Comparison of ENCODE assay signal across 8 cellular contexts in genomic region chr12:49705479-49706267, GRCh38. TPM values are rescaled to one million over a fixed set of nuclear protein-coding genes. Genes with fewer than 3 reads are reported as not detected.
DNase-seq lines count a peak whose midpoint lies in the region; ATAC-seq, FAIRE-seq and TF ChIP-seq lines count a peak whose summit lies in the region.

No MANE protein-coding gene starts in this region.

- no peak overlapping the region for H3K27ac Mint-ChIP-seq in Calu3 (ENCODE audit: unreplicated experiment)
- peak overlapping the region; percentile 80 for H3K27ac Mint-ChIP-seq in activated T-helper 1 cell treated with anti-CD3 and anti-CD28 coated beads, Interleukin-12 subunit alpha, Interleukin-12 subunit beta, Interleukin-2, Interleukin-4 antibody, amounts not matched to agents 30 ng/mL and 10 ng/mL and 1 ng/mL, durations not matched to agents 14 hours and 24 hours and 36 hours

- H3K36me3 Mint-ChIP-seq in Calu3 (ENCODE audit: insufficient read depth, unreplicated experiment): peaks cover 13% of the 10 kb centered on the region
- H3K36me3 Mint-ChIP-seq in activated T-helper 1 cell treated with anti-CD3 and anti-CD28 coated beads, Interleukin-12 subunit alpha, Interleukin-12 subunit beta, Interleukin-2, Interleukin-4 antibody, amounts not matched to agents 30 ng/mL and 10 ng/mL and 1 ng/mL, durations not matched to agents 14 hours and 24 hours and 36 hours (ENCODE audit: low read depth): peaks cover 12% of the 10 kb centered on the region

- no peak for FAIRE-seq in HTR-8/SVneo (lab: Jason Lieb, UNC)

- H3K27me3 Mint-ChIP-seq in Calu3 (ENCODE audit: unreplicated experiment): peaks cover 37% of the 10 kb centered on the region
- H3K27me3 Mint-ChIP-seq in activated T-helper 1 cell treated with anti-CD3 and anti-CD28 coated beads, Interleukin-12 subunit alpha, Interleukin-12 subunit beta, Interleukin-2, Interleukin-4 antibody, amounts not matched to agents 30 ng/mL and 10 ng/mL and 1 ng/mL, durations not matched to agents 14 hours and 24 hours and 36 hours (ENCODE audit: insufficient read depth): peaks cover 12% of the 10 kb centered on the region

- TF ChIP-seq CTCF in Calu3 (IDR thresholded peaks at IDR 0.05; ENCODE audit: unreplicated experiment) (no peak), heart right ventricle (IDR thresholded peaks at IDR 0.05) (no peak)

- H3K4me1 ChIP-seq in heart right ventricle: peaks cover 9 to 61% (median 41%) of the 10 kb centered on the region in 9 donors

- peak overlapping the region; percentile 88 to 99 (median 98) for H3K27ac ChIP-seq in heart right ventricle

- peak overlapping the region in 9 of 10 donors; percentile 67 to 98 (median 94) for H3K4me3 ChIP-seq in heart right ventricle

- 46 to 59% methylated on average over 13 of the region's 13 CpGs for WGBS in heart right ventricle, 2 donors

- BruUV-seq in Calu3 (replicated peaks; lab: Mats Ljungman, UMichigan): TSS peak; percentile 52

- CTCF ChIA-PET in Calu3 (lab: Charles Lee): interaction anchor here (1.3 kb wide), 1 partner anchor 36 kb away, joined by 3 read pairs; the partner anchor contains the start of gene TMBIM6

- peaks cover 0 to 5% (median 0%) of the 10 kb centered on the region in 9 donors for H3K36me3 ChIP-seq in heart right ventricle

- H3K9me3 Mint-ChIP-seq in Calu3 (ENCODE audit: low read depth, unreplicated experiment): no peaks in the 10 kb centered on the region
- H3K9me3 Mint-ChIP-seq in activated T-helper 1 cell treated with anti-CD3 and anti-CD28 coated beads, Interleukin-12 subunit alpha, Interleukin-12 subunit beta, Interleukin-2, Interleukin-4 antibody, amounts not matched to agents 30 ng/mL and 10 ng/mL and 1 ng/mL, durations not matched to agents 14 hours and 24 hours and 36 hours: no peaks in the 10 kb centered on the region

- H3K9me3 ChIP-seq in heart right ventricle: no peaks in the 10 kb centered on the region

- intact Hi-C loops in Calu3 (cut with micrococcal nuclease; ENCODE audit: unreplicated experiment) (loop anchor here (5.0 kb wide), 1 partner anchor 63 kb away; no protein-coding TSS in a partner anchor), heart right ventricle (cut with DNase I) (loop anchor here in 8 of 10 donors (2.0 to 5.0 kb wide), 4 partner anchors 33 to 63 kb away; no protein-coding TSS in a partner anchor), posterior cingulate gyrus (cut with DNase I) (loop anchor here (5.0 kb wide), 1 partner anchor 37 kb away; the partner anchor contains the start of gene TMBIM6)
- intact Hi-C loops in activated T-helper 1 cell treated with anti-CD3 and anti-CD28 coated beads, Interleukin-12 subunit alpha, Interleukin-12 subunit beta, Interleukin-2, Interleukin-4 antibody, amounts not matched to agents 30 ng/mL and 10 ng/mL and 1 ng/mL, durations not matched to agents 14 hours and 24 hours and 36 hours (cut with micrococcal nuclease): loop anchor here (5.0 kb wide), 1 partner anchor 348 kb away; no protein-coding TSS in a partner anchor

- peaks cover 0 to 5% (median 0%) of the 10 kb centered on the region in 7 donors for H3K27me3 ChIP-seq in heart right ventricle

- no peak for DNase-seq in Calu3
- DNase-seq in HTR-8/SVneo (ENCODE audit: insufficient read length, low spot score): peak; percentile 55
- no peak for DNase-seq in activated T-helper 1 cell treated with anti-CD3 and anti-CD28 coated beads, Interleukin-12 subunit alpha, Interleukin-12 subunit beta, Interleukin-2, Interleukin-4 antibody, amounts not matched to agents 30 ng/mL and 10 ng/mL and 1 ng/mL, durations not matched to agents 14 hours and 24 hours and 36 hours (ENCODE audit: low spot score)
- peak; percentile 31 to 34 for DNase-seq in heart right ventricle
- DNase-seq in posterior cingulate gyrus: peak in 6 of 10 donors; percentile 12 to 80 (median 22)
- no peak for DNase-seq in NCI-H1105 treated with DMSO at 0.1 percent for 48 hours (lab: John Stamatoyannopoulos, UW)

- no peak overlapping the region for H3K4me3 Mint-ChIP-seq in Calu3 (ENCODE audit: low read depth, unreplicated experiment)
- H3K4me3 Mint-ChIP-seq in activated T-helper 1 cell treated with anti-CD3 and anti-CD28 coated beads, Interleukin-12 subunit alpha, Interleukin-12 subunit beta, Interleukin-2, Interleukin-4 antibody, amounts not matched to agents 30 ng/mL and 10 ng/mL and 1 ng/mL, durations not matched to agents 14 hours and 24 hours and 36 hours: peak overlapping the region; percentile 96

- peak in 6 of 8 donors; percentile 15 to 43 (median 28) for ATAC-seq in heart right ventricle
- ATAC-seq in HG03045 (IDR thresholded peaks at IDR 0.05; ENCODE audit: unreplicated experiment): no peak
- ATAC-seq in GM18909 (IDR thresholded peaks at IDR 0.05; ENCODE audit: poor library complexity, unreplicated experiment): no peak

- H3K4me1 Mint-ChIP-seq in Calu3 (ENCODE audit: low read depth, unreplicated experiment): peaks cover 8% of the 10 kb centered on the region
- H3K4me1 Mint-ChIP-seq in activated T-helper 1 cell treated with anti-CD3 and anti-CD28 coated beads, Interleukin-12 subunit alpha, Interleukin-12 subunit beta, Interleukin-2, Interleukin-4 antibody, amounts not matched to agents 30 ng/mL and 10 ng/mL and 1 ng/mL, durations not matched to agents 14 hours and 24 hours and 36 hours (ENCODE audit: low read depth): peaks cover 54% of the 10 kb centered on the region

RNA-seq across cellular contexts. Expression of gene FMNL3, which starts 1.5 kb away (rescaled TPM):
- total RNA-seq in Calu3 (2022) (4.4 TPM in 2 replicates), heart right ventricle (10 to 100 TPM; 10.1 to 19.6 (median 12.0) TPM)
- total RNA-seq in activated T-helper 1 cell treated with anti-CD3 and anti-CD28 coated beads, Interleukin-12 subunit alpha, Interleukin-12 subunit beta, Interleukin-2, Interleukin-4 antibody, amounts not matched to agents 30 ng/mL and 10 ng/mL and 1 ng/mL, durations not matched to agents 14 hours and 24 hours and 36 hours: 43.0 and 46.1 TPM in 2 replicates
- 10 to 100 TPM in 1 of 2 donors, 1 to 10 TPM in 1; 5.7 to 10.9 TPM for polyA plus RNA-seq in heart right ventricle

RNA-seq across cellular contexts. Expression of gene TMBIM6, which starts 35.7 kb away (rescaled TPM):
- total RNA-seq in Calu3 (2022) (600 and 613 TPM in 2 replicates), heart right ventricle (100 to 1,000 TPM; 174 to 322 (median 202) TPM)
- 382 and 393 TPM in 2 replicates for total RNA-seq in activated T-helper 1 cell treated with anti-CD3 and anti-CD28 coated beads, Interleukin-12 subunit alpha, Interleukin-12 subunit beta, Interleukin-2, Interleukin-4 antibody, amounts not matched to agents 30 ng/mL and 10 ng/mL and 1 ng/mL, durations not matched to agents 14 hours and 24 hours and 36 hours
- polyA plus RNA-seq in heart right ventricle: 100 to 1,000 TPM; 110 to 260 TPM

Comparison
In these comparisons a context has a peak if more than half of its experiments do, and no peak if none do; other contexts are left out.
1. DNase-seq: peak in HTR-8/SVneo (single experiment), heart right ventricle (2 of 2) and posterior cingulate gyrus (6 of 10); none in Calu3 (single experiment), activated T-helper 1 cell treated with anti-CD3 and anti-CD28 coated beads, Interleukin-12 subunit alpha, Interleukin-12 subunit beta, Interleukin-2, Interleukin-4 antibody, amounts not matched to agents 30 ng/mL and 10 ng/mL and 1 ng/mL, durations not matched to agents 14 hours and 24 hours and 36 hours (single experiment) and NCI-H1105 treated with DMSO at 0.1 percent for 48 hours (single experiment).
2. ATAC-seq: peak in heart right ventricle (6 of 8); none in HG03045 (single experiment) and GM18909 (single experiment).